Comparison of ENCODE assay signal across 1 cellular context in genomic region chr1:97489834-97490233, GRCh38.
TF ChIP-seq lines count a peak whose summit lies in the region.

No MANE protein-coding gene starts in this region.

TF ChIP-seq in GM23338, 12 proteins besides CTCF, POLR2A, EP300 and RAD21 (continued from another document):
- TF ChIP-seq, protein P1, sequence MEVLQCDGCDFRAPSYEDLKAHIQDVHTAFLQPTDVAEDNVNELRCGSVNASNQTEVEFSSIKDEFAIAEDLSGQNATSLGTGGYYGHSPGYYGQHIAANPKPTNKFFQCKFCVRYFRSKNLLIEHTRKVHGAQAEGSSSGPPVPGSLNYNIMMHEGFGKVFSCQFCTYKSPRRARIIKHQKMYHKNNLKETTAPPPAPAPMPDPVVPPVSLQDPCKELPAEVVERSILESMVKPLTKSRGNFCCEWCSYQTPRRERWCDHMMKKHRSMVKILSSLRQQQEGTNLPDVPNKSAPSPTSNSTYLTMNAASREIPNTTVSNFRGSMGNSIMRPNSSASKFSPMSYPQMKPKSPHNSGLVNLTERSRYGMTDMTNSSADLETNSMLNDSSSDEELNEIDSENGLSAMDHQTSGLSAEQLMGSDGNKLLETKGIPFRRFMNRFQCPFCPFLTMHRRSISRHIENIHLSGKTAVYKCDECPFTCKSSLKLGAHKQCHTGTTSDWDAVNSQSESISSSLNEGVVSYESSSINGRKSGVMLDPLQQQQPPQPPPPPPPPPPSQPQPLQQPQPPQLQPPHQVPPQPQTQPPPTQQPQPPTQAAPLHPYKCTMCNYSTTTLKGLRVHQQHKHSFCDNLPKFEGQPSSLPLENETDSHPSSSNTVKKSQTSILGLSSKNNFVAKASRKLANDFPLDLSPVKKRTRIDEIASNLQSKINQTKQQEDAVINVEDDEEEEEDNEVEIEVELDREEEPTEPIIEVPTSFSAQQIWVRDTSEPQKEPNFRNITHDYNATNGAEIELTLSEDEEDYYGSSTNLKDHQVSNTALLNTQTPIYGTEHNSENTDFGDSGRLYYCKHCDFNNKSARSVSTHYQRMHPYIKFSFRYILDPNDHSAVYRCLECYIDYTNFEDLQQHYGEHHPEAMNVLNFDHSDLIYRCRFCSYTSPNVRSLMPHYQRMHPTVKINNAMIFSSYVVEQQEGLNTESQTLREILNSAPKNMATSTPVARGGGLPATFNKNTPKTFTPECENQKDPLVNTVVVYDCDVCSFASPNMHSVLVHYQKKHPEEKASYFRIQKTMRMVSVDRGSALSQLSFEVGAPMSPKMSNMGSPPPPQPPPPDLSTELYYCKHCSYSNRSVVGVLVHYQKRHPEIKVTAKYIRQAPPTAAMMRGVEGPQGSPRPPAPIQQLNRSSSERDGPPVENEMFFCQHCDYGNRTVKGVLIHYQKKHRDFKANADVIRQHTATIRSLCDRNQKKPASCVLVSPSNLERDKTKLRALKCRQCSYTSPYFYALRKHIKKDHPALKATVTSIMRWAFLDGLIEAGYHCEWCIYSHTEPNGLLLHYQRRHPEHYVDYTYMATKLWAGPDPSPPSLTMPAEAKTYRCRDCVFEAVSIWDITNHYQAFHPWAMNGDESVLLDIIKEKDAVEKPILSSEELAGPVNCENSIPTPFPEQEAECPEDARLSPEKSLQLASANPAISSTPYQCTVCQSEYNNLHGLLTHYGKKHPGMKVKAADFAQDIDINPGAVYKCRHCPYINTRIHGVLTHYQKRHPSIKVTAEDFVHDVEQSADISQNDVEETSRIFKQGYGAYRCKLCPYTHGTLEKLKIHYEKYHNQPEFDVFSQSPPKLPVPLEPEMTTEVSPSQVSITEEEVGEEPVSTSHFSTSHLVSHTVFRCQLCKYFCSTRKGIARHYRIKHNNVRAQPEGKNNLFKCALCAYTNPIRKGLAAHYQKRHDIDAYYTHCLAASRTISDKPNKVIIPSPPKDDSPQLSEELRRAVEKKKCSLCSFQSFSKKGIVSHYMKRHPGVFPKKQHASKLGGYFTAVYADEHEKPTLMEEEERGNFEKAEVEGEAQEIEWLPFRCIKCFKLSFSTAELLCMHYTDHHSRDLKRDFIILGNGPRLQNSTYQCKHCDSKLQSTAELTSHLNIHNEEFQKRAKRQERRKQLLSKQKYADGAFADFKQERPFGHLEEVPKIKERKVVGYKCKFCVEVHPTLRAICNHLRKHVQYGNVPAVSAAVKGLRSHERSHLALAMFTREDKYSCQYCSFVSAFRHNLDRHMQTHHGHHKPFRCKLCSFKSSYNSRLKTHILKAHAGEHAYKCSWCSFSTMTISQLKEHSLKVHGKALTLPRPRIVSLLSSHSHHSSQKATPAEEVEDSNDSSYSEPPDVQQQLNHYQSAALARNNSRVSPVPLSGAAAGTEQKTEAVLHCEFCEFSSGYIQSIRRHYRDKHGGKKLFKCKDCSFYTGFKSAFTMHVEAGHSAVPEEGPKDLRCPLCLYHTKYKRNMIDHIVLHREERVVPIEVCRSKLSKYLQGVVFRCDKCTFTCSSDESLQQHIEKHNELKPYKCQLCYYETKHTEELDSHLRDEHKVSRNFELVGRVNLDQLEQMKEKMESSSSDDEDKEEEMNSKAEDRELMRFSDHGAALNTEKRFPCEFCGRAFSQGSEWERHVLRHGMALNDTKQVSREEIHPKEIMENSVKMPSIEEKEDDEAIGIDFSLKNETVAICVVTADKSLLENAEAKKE (CRISPR knock-in tag; IDR thresholded peaks at IDR 0.05), result no peak
- TF ChIP-seq STAT1 (IDR thresholded peaks at IDR 0.05; ENCODE audit: unreplicated experiment) (no peak), JUNB (IDR thresholded peaks at IDR 0.05; ENCODE audit: unreplicated experiment) (no peak), ZNF331 (CRISPR knock-in tag; IDR thresholded peaks at IDR 0.05; ENCODE audit: low read depth) (no peak), EZH2 (IDR thresholded peaks at IDR 0.05; ENCODE audit: low read depth, unreplicated experiment) (no peak), CREB1 (CRISPR knock-in tag; IDR thresholded peaks at IDR 0.05; ENCODE audit: low read depth) (no peak), ZNF114 (CRISPR knock-in tag; IDR thresholded peaks at IDR 0.05) (no peak)
- TF ChIP-seq, protein P2, sequence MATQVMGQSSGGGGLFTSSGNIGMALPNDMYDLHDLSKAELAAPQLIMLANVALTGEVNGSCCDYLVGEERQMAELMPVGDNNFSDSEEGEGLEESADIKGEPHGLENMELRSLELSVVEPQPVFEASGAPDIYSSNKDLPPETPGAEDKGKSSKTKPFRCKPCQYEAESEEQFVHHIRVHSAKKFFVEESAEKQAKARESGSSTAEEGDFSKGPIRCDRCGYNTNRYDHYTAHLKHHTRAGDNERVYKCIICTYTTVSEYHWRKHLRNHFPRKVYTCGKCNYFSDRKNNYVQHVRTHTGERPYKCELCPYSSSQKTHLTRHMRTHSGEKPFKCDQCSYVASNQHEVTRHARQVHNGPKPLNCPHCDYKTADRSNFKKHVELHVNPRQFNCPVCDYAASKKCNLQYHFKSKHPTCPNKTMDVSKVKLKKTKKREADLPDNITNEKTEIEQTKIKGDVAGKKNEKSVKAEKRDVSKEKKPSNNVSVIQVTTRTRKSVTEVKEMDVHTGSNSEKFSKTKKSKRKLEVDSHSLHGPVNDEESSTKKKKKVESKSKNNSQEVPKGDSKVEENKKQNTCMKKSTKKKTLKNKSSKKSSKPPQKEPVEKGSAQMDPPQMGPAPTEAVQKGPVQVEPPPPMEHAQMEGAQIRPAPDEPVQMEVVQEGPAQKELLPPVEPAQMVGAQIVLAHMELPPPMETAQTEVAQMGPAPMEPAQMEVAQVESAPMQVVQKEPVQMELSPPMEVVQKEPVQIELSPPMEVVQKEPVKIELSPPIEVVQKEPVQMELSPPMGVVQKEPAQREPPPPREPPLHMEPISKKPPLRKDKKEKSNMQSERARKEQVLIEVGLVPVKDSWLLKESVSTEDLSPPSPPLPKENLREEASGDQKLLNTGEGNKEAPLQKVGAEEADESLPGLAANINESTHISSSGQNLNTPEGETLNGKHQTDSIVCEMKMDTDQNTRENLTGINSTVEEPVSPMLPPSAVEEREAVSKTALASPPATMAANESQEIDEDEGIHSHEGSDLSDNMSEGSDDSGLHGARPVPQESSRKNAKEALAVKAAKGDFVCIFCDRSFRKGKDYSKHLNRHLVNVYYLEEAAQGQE (IDR thresholded peaks at IDR 0.05; ENCODE audit: unreplicated experiment), result no peak
